In genomic region chr13:24273926-24274325, GRCh38 we compare ENCODE assay signal across 17 cellular contexts. TPM values are rescaled to one million over a fixed set of nuclear protein-coding genes. Genes with fewer than 3 reads are reported as not detected.
DNase-seq lines count a peak whose midpoint lies in the region; ATAC-seq, FAIRE-seq and TF ChIP-seq lines count a peak whose summit lies in the region.
"Had no signal": no experiment of that assay in that cellular context is flagged by ENCODE, and none has a peak within 500 bp of the region (broad histone marks: within the 10 kb centered on the region; RNA-seq: fewer than 3 reads in every experiment).

No MANE protein-coding gene starts in this region.

- no peak for DNase-seq in T-helper 2 cell treated with Interferon-gamma antibody and Interleukin-4, amounts not matched to agents 5 μg/mL and 100 μg/mL, for 36 hours (ENCODE audit: low spot score)
- DNase-seq in T-helper 2 cell: no peak
- DNase-seq in GM18507 (ENCODE audit: extremely low spot score, insufficient read length, low read depth): no peak
- no peak for DNase-seq in astrocyte (ENCODE audit: low read depth)
- no peak for DNase-seq in natural killer cell
- DNase-seq in HT-29 (ENCODE audit: low spot score): no peak
- DNase-seq in effector CD8-positive, alpha-beta T cell (lab: John Stamatoyannopoulos, UW): no peak
- DNase-seq: 8988T, occipital lobe, small intestine had no signal

- no peaks in the 10 kb centered on the region for H3K36me3 ChIP-seq in astrocyte (ENCODE audit: insufficient read depth, low read length)
- H3K36me3 ChIP-seq: thoracic aorta had no signal

- peaks cover 65% of the 10 kb centered on the region for H3K4me1 Mint-ChIP-seq in T-helper 2 cell treated with Interferon-gamma antibody and Interleukin-4, amounts not matched to agents 5 μg/mL and 100 μg/mL, for 36 hours (ENCODE audit: low read depth)
- H3K4me1 Mint-ChIP-seq in astrocyte (ENCODE audit: low read depth, unreplicated experiment) (peaks cover 28% of the 10 kb centered on the region), natural killer cell (peaks cover 91 to 92% of the 10 kb centered on the region in 2 donors)

- H2AFZ ChIP-seq in astrocyte (ENCODE audit: low read depth, low read length): no peak overlapping the region

- H3K4me3 ChIP-seq in astrocyte (ENCODE audit: insufficient read depth, low read depth, low read length): no peak overlapping the region
- H3K4me3 ChIP-seq: thoracic aorta had no signal

- peaks cover 25% of the 10 kb centered on the region for H3K4me1 ChIP-seq in astrocyte (ENCODE audit: insufficient read depth, low read length)

- H3K9ac ChIP-seq in astrocyte (ENCODE audit: low read length): no peak overlapping the region

- H4K20me1 ChIP-seq in astrocyte (ENCODE audit: insufficient read depth, low read length): no peaks in the 10 kb centered on the region

- intact Hi-C loops in natural killer cell (cut with micrococcal nuclease): loop anchor here (1.0 to 5.0 kb wide), 5 partner anchors 9 to 345 kb away; partner anchors contain the start of gene PARP4

- ATAC-seq in natural killer cell (no peak), GM19324 (IDR thresholded peaks at IDR 0.05; ENCODE audit: low FRiP score, unreplicated experiment) (no peak)
- ATAC-seq: left lobe of liver, SK-N-SH treated with all-trans-retinoic acid at 6 μM for 48 hours had no signal

- H3K27ac Mint-ChIP-seq in T-helper 2 cell treated with Interferon-gamma antibody and Interleukin-4, amounts not matched to agents 5 μg/mL and 100 μg/mL, for 36 hours: peak overlapping the region; percentile 96
- H3K27ac Mint-ChIP-seq in astrocyte (ENCODE audit: unreplicated experiment) (peak overlapping the region; percentile 26), natural killer cell (peak overlapping the region; percentile 95 to 98)

- H3K27me3 Mint-ChIP-seq in T-helper 2 cell treated with Interferon-gamma antibody and Interleukin-4, amounts not matched to agents 5 μg/mL and 100 μg/mL, for 36 hours (ENCODE audit: low read depth): peaks cover 2% of the 10 kb centered on the region
- H3K27me3 Mint-ChIP-seq in astrocyte (ENCODE audit: low read depth, unreplicated experiment) (no peaks in the 10 kb centered on the region), natural killer cell (ENCODE audit: low read depth in 2 of 2) (peaks cover 3 to 8% of the 10 kb centered on the region in 2 donors)

- no peaks in the 10 kb centered on the region for H3K9me3 Mint-ChIP-seq in T-helper 2 cell treated with Interferon-gamma antibody and Interleukin-4, amounts not matched to agents 5 μg/mL and 100 μg/mL, for 36 hours
- no peaks in the 10 kb centered on the region for H3K9me3 Mint-ChIP-seq in astrocyte (ENCODE audit: unreplicated experiment)
- H3K9me3 Mint-ChIP-seq in natural killer cell: peaks cover 2 to 3% of the 10 kb centered on the region in 2 donors

- H3K27ac ChIP-seq in astrocyte (ENCODE audit: low read depth, low read length): no peak overlapping the region
- H3K27ac ChIP-seq: thoracic aorta had no signal

- no peak overlapping the region for H3K4me2 ChIP-seq in astrocyte (ENCODE audit: low read length)

- TF ChIP-seq CTCF in astrocyte (IDR thresholded peaks at IDR 0.05; ENCODE audit: insufficient read depth, low read depth, low read length): no peak
- TF ChIP-seq CTCF in natural killer cell (IDR thresholded peaks at IDR 0.05): no peak

- H3K27me3 ChIP-seq in astrocyte (ENCODE audit: insufficient read depth, low read length): no peaks in the 10 kb centered on the region

- H3K79me2 ChIP-seq in astrocyte (ENCODE audit: insufficient read depth, low read length): no peaks in the 10 kb centered on the region

- peak overlapping the region; percentile 90 for H3K4me3 Mint-ChIP-seq in T-helper 2 cell treated with Interferon-gamma antibody and Interleukin-4, amounts not matched to agents 5 μg/mL and 100 μg/mL, for 36 hours
- H3K4me3 Mint-ChIP-seq in astrocyte (ENCODE audit: unreplicated experiment) (no peak overlapping the region), natural killer cell (peak overlapping the region; percentile 68)

- peaks cover 19% of the 10 kb centered on the region for H3K36me3 Mint-ChIP-seq in T-helper 2 cell treated with Interferon-gamma antibody and Interleukin-4, amounts not matched to agents 5 μg/mL and 100 μg/mL, for 36 hours (ENCODE audit: low read depth)
- H3K36me3 Mint-ChIP-seq in astrocyte (ENCODE audit: low read depth, unreplicated experiment): peaks cover 4% of the 10 kb centered on the region
- H3K36me3 Mint-ChIP-seq in natural killer cell: peaks cover 8% of the 10 kb centered on the region

- H3K9me3 ChIP-seq in astrocyte (ENCODE audit: insufficient read depth, low read depth, low read length): no peaks in the 10 kb centered on the region
- H3K9me3 ChIP-seq: thoracic aorta had no signal

- FAIRE-seq in GM18507 (lab: Jason Lieb, UNC) (peak; percentile 5), astrocyte (lab: Jason Lieb, UNC) (no peak)
- FAIRE-seq: D721Med, small intestine had no signal

RNA-seq across cellular contexts. Expression of gene C1QTNF9, which starts 35.5 kb away (rescaled TPM):
- not detected in 2 replicates for total RNA-seq in astrocyte
- total RNA-seq in natural killer cell: under 1 TPM in 1 of 3 donors, not detected in 2; 0.25 TPM
- 0.61 TPM in 1 of 2 replicates, not detected in the other for total RNA-seq in HT-29 (2014; rRNA removed; shearing (Covaris generic))
- total RNA-seq: cerebellum, esophagus mucosa, occipital lobe had no signal

Comparison
In these comparisons a context has a peak if more than half of its experiments do, and no peak if none do; other contexts are left out.
1. H3K27ac Mint-ChIP-seq: peak in every context shown above with its lines; median percentile 96 in natural killer cell; 96 in T-helper 2 cell treated with Interferon-gamma antibody and Interleukin-4, amounts not matched to agents 5 μg/mL and 100 μg/mL, for 36 hours; 26 in astrocyte.